Comparison of ENCODE assay signal across 34 cellular contexts in the genomic region with DNA sequence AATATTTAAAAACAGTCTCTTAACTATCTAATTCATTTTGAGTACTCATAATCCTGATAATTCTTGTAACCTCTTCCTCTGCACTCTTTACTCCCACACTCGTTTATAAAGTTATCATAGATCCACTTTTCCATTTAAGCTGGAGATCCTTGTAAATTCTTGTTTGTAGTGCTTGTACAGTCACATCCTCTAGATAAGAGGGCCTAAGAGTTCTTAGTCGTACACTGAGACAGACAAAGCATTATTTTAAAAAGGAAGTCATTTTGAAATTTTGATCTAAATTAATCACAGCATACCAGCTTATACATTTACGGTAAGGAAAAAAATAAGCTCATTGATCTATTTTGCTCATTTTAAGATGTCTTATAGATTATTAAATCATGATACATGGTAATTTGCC. TPM values are rescaled to one million over a fixed set of nuclear protein-coding genes. Genes with fewer than 3 reads are reported as not detected.
"Had no signal": no experiment of that assay in that cellular context is flagged by ENCODE, and none has a peak within 500 bp of the region (broad histone marks: within the 10 kb centered on the region; RNA-seq: fewer than 3 reads in every experiment).

No MANE protein-coding gene starts in this region.

- H3K36me3 ChIP-seq: adrenal gland, cardiac muscle cell, MG63, SJCRH30 had no signal

- H3K9me3 ChIP-seq: MG63, SJCRH30 had no signal

- H3K4me3 ChIP-seq: adrenal gland, cardiac muscle cell, MG63, SJCRH30, SK-N-MC had no signal

- H3K27ac ChIP-seq: adrenal gland, cardiac muscle cell, SJCRH30, SK-N-MC, WERI-Rb-1 had no signal

- H3K4me1 ChIP-seq: adrenal gland, SJCRH30 had no signal

- ATAC-seq: activated CD8-positive, alpha-beta T cell treated with anti-CD3 and anti-CD28 coated beads for 36 hours; activated naive CD4-positive, alpha-beta T cell treated with anti-CD3 and anti-CD28 coated beads, Interleukin-2, amount 50 U/mL, for 72 hours; Panc1 had no signal

- DNase-seq: activated CD4-positive, alpha-beta T cell treated with anti-CD3 and anti-CD28 coated beads, Interleukin-2, amount 10 ng/mL, durations not matched to agents 24 days and 14 days; activated CD4-positive, alpha-beta T cell treated with anti-CD3 and anti-CD28 coated beads, Interleukin-2, amount 50 U/mL, for 4 hours; activated CD4-positive, CD25-positive, alpha-beta regulatory T cell; activated CD8-positive, alpha-beta T cell treated with anti-CD3 and anti-CD28 coated beads for 36 hours; activated gamma-delta T cell treated with Interleukin-2 at 50 U/mL for 16 hours; activated naive CD4-positive, alpha-beta T cell treated with anti-CD3 and anti-CD28 coated beads for 36 hours; activated T-cell treated with anti-CD3 and anti-CD28 coated beads, Interleukin-2, amount 50 U/mL, for 24 hours; adrenal gland; anterior cingulate cortex; Kasumi-1; KG1; MG63; NCI-H1048; NCI-H1105 treated with DMSO at 0.1 percent for 48 hours; NCI-H1436; NCI-H1694; NCI-H1930; NCI-H2171 treated with DMSO at 0.1 percent for 48 hours; NCI-H2227 treated with DMSO at 0.1 percent for 48 hours; NCI-H446; NCI-H524 treated with DMSO at 0.1 percent for 48 hours; SHP77; SJCRH30; T1000; WERI-Rb-1 had no signal

- H3K27me3 ChIP-seq: adrenal gland, cardiac muscle cell, MG63, SJCRH30 had no signal

RNA-seq across cellular contexts. Expression of a gene that starts 42.4 kb away (rescaled TPM):
- total RNA-seq: activated CD4-positive, alpha-beta T cell treated with anti-CD3 and anti-CD28 coated beads, Interleukin-2, amount 10 ng/mL, durations not matched to agents 24 days and 14 days; activated CD8-positive, alpha-beta memory T cell treated with anti-CD3 and anti-CD28 coated beads for 36 hours; activated CD8-positive, alpha-beta T cell treated with anti-CD3 and anti-CD28 coated beads for 36 hours; activated naive CD4-positive, alpha-beta T cell treated with anti-CD3 and anti-CD28 coated beads for 36 hours; activated naive CD4-positive, alpha-beta T cell treated with anti-CD3 and anti-CD28 coated beads, Interleukin-2, amount 50 U/mL, for 72 hours; activated T-helper 1 cell treated with anti-CD3 and anti-CD28 coated beads, Interleukin-12 subunit alpha, Interleukin-12 subunit beta, Interleukin-2, Interleukin-4 antibody, amounts not matched to agents 30 ng/mL and 10 ng/mL and 1 ng/mL, durations not matched to agents 14 hours and 24 hours and 36 hours; RPMI7951; T-helper 1 cell treated with Interleukin-12 subunit alpha and Interleukin-12 subunit beta and Interleukin-4 antibody, amounts not matched to agents 30 ng/mL and 1 ng/mL, for 36 hours; T-helper 2 cell treated with Interferon-gamma antibody and Interleukin-4, amounts not matched to agents 100 ng/mL and 5 ng/mL, for 36 hours had no signal
